Comparison of ENCODE assay signal across 24 cellular contexts in genomic region chr10:8072211-8072610, GRCh38. TPM values are rescaled to one million over a fixed set of nuclear protein-coding genes. Genes with fewer than 3 reads are reported as not detected.
DNase-seq lines count a peak whose midpoint lies in the region; ATAC-seq lines count a peak whose summit lies in the region.
"Had no signal": no experiment of that assay in that cellular context is flagged by ENCODE, and none has a peak within 500 bp of the region (broad histone marks: within the 10 kb centered on the region; RNA-seq: fewer than 3 reads in every experiment).

No MANE protein-coding gene starts in this region.

- no peaks in the 10 kb centered on the region for H3K9me3 Mint-ChIP-seq in CD4-positive, alpha-beta memory T cell
- H3K9me3 Mint-ChIP-seq in activated CD4-positive, alpha-beta memory T cell treated with anti-CD3 and anti-CD28 coated beads for 36 hours, result no peaks in the 10 kb centered on the region
- H3K9me3 Mint-ChIP-seq: activated naive CD4-positive, alpha-beta T cell treated with anti-CD3 and anti-CD28 coated beads for 36 hours had no signal

- H3K36me3 ChIP-seq in BLaER1 treated with 17β-estradiol and CSF1 and Interleukin-3, amounts not matched to agents 10 nM and 100 nM, result no peaks in the 10 kb centered on the region
- peaks cover 78% of the 10 kb centered on the region for H3K36me3 ChIP-seq in CD4-positive, alpha-beta memory T cell (ENCODE audit: insufficient read depth, low read length)
- H3K36me3 ChIP-seq: esophagus squamous epithelium, gastroesophageal sphincter, pancreas, tibial artery had no signal

- CTCF ChIA-PET in CD4-positive, alpha-beta memory T cell (lab: Charles Lee; ENCODE audit: partially characterized antibody), result interaction anchor here (1.1 to 1.6 kb wide), 4 partner anchors 11 to 372 kb away, joined by 3 to 6 read pairs (median 4); no protein-coding TSS in a partner anchor
- CTCF ChIA-PET in activated CD4-positive, alpha-beta memory T cell treated with anti-CD3 and anti-CD28 coated beads for 36 hours (lab: Charles Lee), result no interaction called here

- peaks cover 0 to 18% (median 9%) of the 10 kb centered on the region in 10 experiments; a peak in 11 of 20 replicates for H3K4me1 ChIP-seq in BLaER1 treated with 17β-estradiol and CSF1 and Interleukin-3, amounts not matched to agents 10 nM and 100 nM
- peaks cover 59% of the 10 kb centered on the region for H3K4me1 ChIP-seq in CD4-positive, alpha-beta memory T cell (ENCODE audit: insufficient read depth, low read length)
- H3K4me1 ChIP-seq: esophagus squamous epithelium, gastroesophageal sphincter, pancreas had no signal

- peak overlapping the region in 2 of 8 donors; percentile 12 to 59 for H3K4me3 Mint-ChIP-seq in CD4-positive, alpha-beta memory T cell
- H3K4me3 Mint-ChIP-seq in activated CD4-positive, alpha-beta memory T cell treated with anti-CD3 and anti-CD28 coated beads for 36 hours, result no peak overlapping the region
- H3K4me3 Mint-ChIP-seq: activated naive CD4-positive, alpha-beta T cell treated with anti-CD3 and anti-CD28 coated beads for 36 hours had no signal

- H3K9ac ChIP-seq in BLaER1 treated with 17β-estradiol and CSF1 and Interleukin-3, amounts not matched to agents 10 nM and 100 nM, result no peak overlapping the region

- peak overlapping the region in 7 of 11 experiments; percentile 0 to 46 (median 19); a peak in 11 of 22 replicates for H3K4me2 ChIP-seq in BLaER1 treated with 17β-estradiol and CSF1 and Interleukin-3, amounts not matched to agents 10 nM and 100 nM

- POLR2A ChIA-PET in CD4-positive, alpha-beta memory T cell (lab: Charles Lee; ENCODE audit: partially characterized antibody), result interaction anchor here (0.6 to 10.0 kb wide), 4 partner anchors 12 to 166 kb away, joined by 3 to 100 read pairs (median 4); no protein-coding TSS in a partner anchor
- POLR2A ChIA-PET in activated CD4-positive, alpha-beta memory T cell treated with anti-CD3 and anti-CD28 coated beads for 36 hours (lab: Charles Lee), result interaction anchor here (3.2 kb wide), 1 partner anchor 12 kb away, joined by 20 read pairs; no protein-coding TSS in a partner anchor

- H3K27ac ChIP-seq in BLaER1 treated with 17β-estradiol and CSF1 and Interleukin-3, amounts not matched to agents 10 nM and 100 nM, result no peak overlapping the region
- H3K27ac ChIP-seq in CD4-positive, alpha-beta memory T cell (ENCODE audit: low read depth, low read length), result no peak overlapping the region
- H3K27ac ChIP-seq: esophagus squamous epithelium, gastroesophageal sphincter, pancreas, tibial artery had no signal

- H3K4me3 ChIP-seq in BLaER1 treated with 17β-estradiol and CSF1 and Interleukin-3, amounts not matched to agents 10 nM and 100 nM, result no peak overlapping the region
- no peak overlapping the region for H3K4me3 ChIP-seq in CD4-positive, alpha-beta memory T cell (ENCODE audit: low read length in 2 of 2)
- H3K4me3 ChIP-seq: esophagus squamous epithelium, gastroesophageal sphincter, pancreas, tibial artery had no signal

- H3K27me3 ChIP-seq in BLaER1 treated with 17β-estradiol and CSF1 and Interleukin-3, amounts not matched to agents 10 nM and 100 nM, result no peaks in the 10 kb centered on the region
- no peaks in the 10 kb centered on the region for H3K27me3 ChIP-seq in CD4-positive, alpha-beta memory T cell (ENCODE audit: insufficient read depth, low read length)

- DNase-seq in CD4-positive, alpha-beta memory T cell, result no peak
- DNase-seq in activated CD4-positive, alpha-beta memory T cell treated with anti-CD3 and anti-CD28 coated beads for 36 hours, result no peak
- peak; percentile 62 for DNase-seq in mesenteric fat pad (ENCODE audit: low spot score)
- no peak for DNase-seq in activated naive CD4-positive, alpha-beta T cell treated with Interleukin-2 at 50 U/mL for 16 hours
- no peak for DNase-seq in SIG-M5 (lab: John Stamatoyannopoulos, UW)
- DNase-seq: activated CD4-positive, alpha-beta T cell treated with anti-CD3 and anti-CD28 coated beads for 4 hours; activated naive CD4-positive, alpha-beta T cell treated with anti-CD3 and anti-CD28 coated beads for 36 hours; Calu3; cerebellar nuclear complex; esophagus squamous epithelium; mammary epithelial cell; NCI-H1092 treated with DMSO at 0.1 percent for 48 hours; NCI-H1930; NCI-H2227 treated with DMSO at 0.1 percent for 48 hours; pancreas; right cardiac atrium; stimulated activated CD4-positive, alpha-beta T cell treated with anti-CD3 and anti-CD28 coated beads, Interleukin-4, amount 100 ng/mL, for 24 hours; stimulated activated naive CD8-positive, alpha-beta T cell treated with anti-CD3 and anti-CD28 coated beads, Interleukin-15, Interleukin-2, amounts not matched to agents 100 U/mL and 50 U/mL, for 24 hours; SW 1271; tibial artery had no signal

- H3K27me3 Mint-ChIP-seq in CD4-positive, alpha-beta memory T cell, result no peaks in the 10 kb centered on the region
- H3K27me3 Mint-ChIP-seq in activated CD4-positive, alpha-beta memory T cell treated with anti-CD3 and anti-CD28 coated beads for 36 hours, result no peaks in the 10 kb centered on the region

- intact Hi-C loops in CD4-positive, alpha-beta memory T cell (cut with micrococcal nuclease), result no loop called here
- intact Hi-C loops in activated CD4-positive, alpha-beta memory T cell treated with anti-CD3 and anti-CD28 coated beads for 36 hours (cut with micrococcal nuclease), result no loop called here

- H3K36me3 Mint-ChIP-seq in CD4-positive, alpha-beta memory T cell, result peaks cover 77 to 87% of the 10 kb centered on the region in 2 donors
- peaks cover 72% of the 10 kb centered on the region for H3K36me3 Mint-ChIP-seq in activated CD4-positive, alpha-beta memory T cell treated with anti-CD3 and anti-CD28 coated beads for 36 hours

- no peaks in the 10 kb centered on the region for H3K9me3 ChIP-seq in BLaER1 treated with 17β-estradiol and CSF1 and Interleukin-3, amounts not matched to agents 10 nM and 100 nM (replicated peaks in 1 of 11)
- no peaks in the 10 kb centered on the region for H3K9me3 ChIP-seq in CD4-positive, alpha-beta memory T cell (ENCODE audit: control insufficient read depth in 1 of 2, low read length in 2 of 2)
- H3K9me3 ChIP-seq: esophagus squamous epithelium, gastroesophageal sphincter, pancreas, tibial artery had no signal

- ATAC-seq in HG03460 (IDR thresholded peaks at IDR 0.05; ENCODE audit: unreplicated experiment), result no peak
- ATAC-seq: gastroesophageal sphincter; pancreas; right cardiac atrium; stimulated activated naive CD8-positive, alpha-beta T cell treated with anti-CD3 and anti-CD28 coated beads, Interleukin-15, Interleukin-2, amounts not matched to agents 100 U/mL and 50 U/mL, for 24 hours had no signal

- no peaks in the 10 kb centered on the region for H4K20me1 ChIP-seq in BLaER1 treated with 17β-estradiol and CSF1 and Interleukin-3, amounts not matched to agents 10 nM and 100 nM

- peak overlapping the region in 6 of 7 donors; percentile 26 to 96 (median 59) for H3K27ac Mint-ChIP-seq in CD4-positive, alpha-beta memory T cell
- H3K27ac Mint-ChIP-seq in activated CD4-positive, alpha-beta memory T cell treated with anti-CD3 and anti-CD28 coated beads for 36 hours, result peak overlapping the region; percentile 21
- H3K27ac Mint-ChIP-seq: activated naive CD4-positive, alpha-beta T cell treated with anti-CD3 and anti-CD28 coated beads for 36 hours had no signal

- peaks cover 34 to 76% (median 48%) of the 10 kb centered on the region in 4 donors for H3K4me1 Mint-ChIP-seq in CD4-positive, alpha-beta memory T cell
- peaks cover 66% of the 10 kb centered on the region for H3K4me1 Mint-ChIP-seq in activated CD4-positive, alpha-beta memory T cell treated with anti-CD3 and anti-CD28 coated beads for 36 hours (ENCODE audit: low read depth)

RNA-seq across cellular contexts. Expression of gene GATA3, which starts 17.7 kb away (rescaled TPM):
- total RNA-seq in CD4-positive, alpha-beta memory T cell, result 10 to 100 TPM; 61.9 to 63.8 TPM
- 10 to 100 TPM; 64.8 to 79.7 TPM for polyA plus RNA-seq in CD4-positive, alpha-beta memory T cell
- 10 to 100 TPM; 46.3 to 47.4 TPM for total RNA-seq in activated CD4-positive, alpha-beta memory T cell treated with anti-CD3 and anti-CD28 coated beads for 36 hours
- 5.5 TPM for total RNA-seq in mesenteric fat pad
- total RNA-seq: LHCN-M2 had no signal
